In the genomic region with DNA sequence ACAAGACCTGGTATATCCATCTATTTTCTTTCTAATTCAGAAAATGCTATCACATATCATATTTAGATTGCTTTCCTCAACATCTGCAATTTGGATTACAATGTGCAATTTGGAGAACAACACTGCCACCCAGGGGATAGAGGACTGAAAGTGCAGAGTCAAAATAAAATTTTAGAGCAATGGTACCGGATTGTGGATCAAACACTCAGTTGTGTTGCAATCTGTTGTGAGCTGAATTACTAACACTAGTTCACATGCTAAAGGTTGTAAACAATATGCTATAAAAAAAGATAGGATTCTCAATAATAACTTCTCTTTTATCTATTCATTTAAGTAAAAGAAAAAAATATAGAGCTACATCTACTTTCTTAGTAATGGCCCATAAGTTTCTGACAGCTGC, we compare ENCODE assay signal across 8 cellular contexts. TPM values are rescaled to one million over a fixed set of nuclear protein-coding genes. Genes with fewer than 3 reads are reported as not detected.
DNase-seq lines count a peak whose midpoint lies in the region; ATAC-seq and TF ChIP-seq lines count a peak whose summit lies in the region.

No MANE protein-coding gene starts in this region.

- H3K4me1 Mint-ChIP-seq in activated T-helper 17 cell treated with anti-CD3 and anti-CD28 coated beads, Interleukin-2, amount 50 U/mL, for 72 hours, result no peaks in the 10 kb centered on the region
- H3K4me1 Mint-ChIP-seq in immature natural killer cell, result no peaks in the 10 kb centered on the region

- intact Hi-C loops in colonic mucosa (cut with DNase I), result loop anchor here (5.0 kb wide), 1 partner anchor 318 kb away; no protein-coding TSS in a partner anchor

- peaks cover 11% of the 10 kb centered on the region for H3K27me3 Mint-ChIP-seq in activated T-helper 17 cell treated with anti-CD3 and anti-CD28 coated beads, Interleukin-2, amount 50 U/mL, for 72 hours
- H3K27me3 Mint-ChIP-seq in immature natural killer cell (ENCODE audit: low read depth in 3 of 3), result peaks cover 0 to 6% (median 5%) of the 10 kb centered on the region in 3 donors

- no peaks in the 10 kb centered on the region for H3K4me1 ChIP-seq in BE2C
- no peaks in the 10 kb centered on the region for H3K4me1 ChIP-seq in colonic mucosa

- no peak overlapping the region for H3K4me3 Mint-ChIP-seq in activated T-helper 17 cell treated with anti-CD3 and anti-CD28 coated beads, Interleukin-2, amount 50 U/mL, for 72 hours
- no peak overlapping the region for H3K4me3 Mint-ChIP-seq in immature natural killer cell

- TF ChIP-seq CTCF in BE2C (IDR thresholded peaks at IDR 0.05; ENCODE audit: low read depth, low read length) (peak; percentile 80), colonic mucosa (IDR thresholded peaks at IDR 0.05) (peak; percentile 44)

- no peaks in the 10 kb centered on the region for H3K9me3 Mint-ChIP-seq in activated T-helper 17 cell treated with anti-CD3 and anti-CD28 coated beads, Interleukin-2, amount 50 U/mL, for 72 hours
- no peaks in the 10 kb centered on the region for H3K9me3 Mint-ChIP-seq in immature natural killer cell

- DNase-seq in BE2C (peak; percentile 68), NOMO-1 treated with DMSO at 0.1 percent for 48 hours (lab: John Stamatoyannopoulos, UW; ENCODE audit: unreplicated experiment) (peak; percentile 51), colonic mucosa (peak; percentile 41), middle frontal gyrus (ENCODE audit: extremely low spot score, low spot score) (peak; percentile 37), immature natural killer cell (no peak)

- no peaks in the 10 kb centered on the region for H3K36me3 Mint-ChIP-seq in activated T-helper 17 cell treated with anti-CD3 and anti-CD28 coated beads, Interleukin-2, amount 50 U/mL, for 72 hours (ENCODE audit: low read depth)
- no peaks in the 10 kb centered on the region for H3K36me3 Mint-ChIP-seq in immature natural killer cell

- H3K27me3 ChIP-seq in BE2C (no peaks in the 10 kb centered on the region), colonic mucosa (no peaks in the 10 kb centered on the region)

- no peak overlapping the region for H3K27ac Mint-ChIP-seq in activated T-helper 17 cell treated with anti-CD3 and anti-CD28 coated beads, Interleukin-2, amount 50 U/mL, for 72 hours
- no peak overlapping the region for H3K27ac Mint-ChIP-seq in immature natural killer cell

- H3K4me3 ChIP-seq in BE2C (ENCODE audit: low read depth, low read length) (no peak overlapping the region), colonic mucosa (no peak overlapping the region)

- no peak overlapping the region for H3K9ac ChIP-seq in colonic mucosa (ENCODE audit: low read depth in 2 of 2, low read length in 2 of 2)

- no peaks in the 10 kb centered on the region for H3K36me3 ChIP-seq in BE2C
- H3K36me3 ChIP-seq in colonic mucosa, result no peaks in the 10 kb centered on the region

- ATAC-seq in GM18502 (IDR thresholded peaks at IDR 0.05; ENCODE audit: poor library complexity, unreplicated experiment) (peak; percentile 82), HG03469 (IDR thresholded peaks at IDR 0.05; ENCODE audit: unreplicated experiment) (peak; percentile 41)
- ATAC-seq in activated T-helper 17 cell treated with anti-CD3 and anti-CD28 coated beads, Interleukin-2, amount 50 U/mL, for 72 hours (replicated peaks), result no peak

- no peak overlapping the region for H3K27ac ChIP-seq in colonic mucosa

- H3K9me3 ChIP-seq in BE2C (no peaks in the 10 kb centered on the region), colonic mucosa (no peaks in the 10 kb centered on the region)

RNA-seq across cellular contexts. Expression of gene SRFBP1, which starts 11.9 kb away (rescaled TPM):
- 14.2 TPM for polyA plus RNA-seq in BE2C (2012; ENCODE audit: insufficient read depth, insufficient read length, low read depth)
- 10 to 100 TPM in 1 of 2 donors, 1 to 10 TPM in 1; 7.0 to 11.1 TPM for total RNA-seq in colonic mucosa
- total RNA-seq in activated T-helper 17 cell treated with anti-CD3 and anti-CD28 coated beads, Interleukin-2, amount 50 U/mL, for 72 hours, result 10 to 100 TPM in 1 of 2 donors, 1 to 10 TPM in 1; 7.6 to 11.2 TPM
- 10 to 100 TPM in 1 of 3 donors, 1 to 10 TPM in 2; 2.0 to 11.2 (median 7.6) TPM for polyA plus RNA-seq in immature natural killer cell

Comparison
In these comparisons a context has a peak if more than half of its experiments do, and no peak if none do; other contexts are left out.
1. DNase-seq: peak in BE2C (single experiment), NOMO-1 treated with DMSO at 0.1 percent for 48 hours (single experiment), colonic mucosa (single experiment) and middle frontal gyrus (single experiment); none in immature natural killer cell (0 of 3).